ENCODE assay signal across 8 cellular contexts in the genomic region with DNA sequence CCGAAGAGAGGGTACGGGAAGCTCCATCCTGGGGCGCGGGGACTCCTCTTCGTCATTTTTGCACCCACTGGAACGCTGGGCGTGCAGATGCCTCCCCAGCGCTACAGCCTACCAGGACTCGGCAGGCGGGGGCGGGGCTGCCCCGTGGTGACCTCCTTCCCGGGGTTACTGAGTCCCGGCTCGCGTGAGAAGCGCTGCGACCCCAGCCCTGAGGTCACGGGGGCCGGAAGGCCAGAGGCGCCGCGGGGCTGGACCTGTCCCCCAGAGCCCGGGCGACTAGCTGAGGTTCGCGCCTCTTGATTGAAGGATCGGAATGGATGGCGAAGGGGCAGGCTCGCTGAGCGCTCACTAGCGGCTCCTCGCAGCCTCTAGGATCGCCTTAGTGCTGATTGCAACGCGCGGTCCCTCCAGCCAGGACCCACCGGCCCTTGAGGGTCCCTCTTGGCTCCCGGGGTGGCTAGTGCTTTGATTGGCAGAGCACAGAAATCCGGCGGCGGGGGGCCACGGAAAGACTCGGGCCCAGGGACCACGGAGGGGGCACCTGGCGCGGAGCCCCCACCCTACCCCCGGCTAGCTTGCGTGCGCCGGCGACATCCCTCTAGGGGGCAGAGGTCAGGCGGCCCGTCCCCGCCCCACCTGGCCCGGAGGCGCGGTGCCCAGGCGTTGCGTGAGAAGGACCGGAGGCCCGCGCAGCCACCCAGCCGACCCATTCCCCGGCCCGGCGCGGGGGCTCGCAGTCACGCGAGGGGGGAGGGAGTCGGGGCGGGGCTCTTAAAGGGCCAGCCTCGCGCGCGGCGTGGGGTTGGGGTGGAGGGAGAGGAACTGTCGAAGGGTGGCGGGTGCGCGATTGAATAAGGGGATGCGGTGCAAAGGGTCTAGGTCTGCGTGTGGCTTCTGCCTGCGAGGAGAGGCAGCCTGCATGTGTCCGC. TPM values are rescaled to one million over a fixed set of nuclear protein-coding genes. Genes with fewer than 3 reads are reported as not detected.
DNase-seq lines count a peak whose midpoint lies in the region; ATAC-seq, FAIRE-seq and TF ChIP-seq lines count a peak whose summit lies in the region.

No MANE protein-coding gene starts in this region.

- peaks cover 54% of the 10 kb centered on the region for H3K27me3 Mint-ChIP-seq in activated B cell treated with CpG ODN at 0.5 μM for 24 hours
- peaks cover 30% of the 10 kb centered on the region for H3K27me3 Mint-ChIP-seq in central memory CD8-positive, alpha-beta T cell

- peak overlapping the region; percentile 75 for H3K4me3 ChIP-seq in lower lobe of right lung

- intact Hi-C loops in activated B cell treated with CpG ODN at 0.5 μM for 24 hours (cut with micrococcal nuclease), result loop anchor here (2.0 kb wide), 1 partner anchor 29 kb away; the partner anchor contains the start of gene EDC3
- intact Hi-C loops in lower lobe of right lung (cut with DNase I), result no loop called here

- CTCF ChIA-PET in activated B cell treated with CpG ODN at 0.5 μM for 24 hours (lab: Charles Lee), result interaction anchor here (1.8 kb wide), 1 partner anchor 43 kb away, joined by 4 read pairs; no protein-coding TSS in a partner anchor

- peaks cover 17% of the 10 kb centered on the region for H3K4me1 ChIP-seq in lower lobe of right lung

- H3K4me3 Mint-ChIP-seq in activated B cell treated with CpG ODN at 0.5 μM for 24 hours, result peak overlapping the region; percentile 73
- peak overlapping the region; percentile 79 for H3K4me3 Mint-ChIP-seq in central memory CD8-positive, alpha-beta T cell

- TF ChIP-seq CTCF in activated B cell treated with CpG ODN at 0.5 μM for 24 hours (IDR thresholded peaks at IDR 0.05) (no peak), lower lobe of right lung (IDR thresholded peaks at IDR 0.05) (no peak)

- ATAC-seq in activated B cell treated with CpG ODN at 0.5 μM for 24 hours (ENCODE audit: low read depth), result peak; percentile 66
- ATAC-seq in central memory CD8-positive, alpha-beta T cell (replicated peaks; ENCODE audit: extremely low read depth, poor library complexity, severe bottlenecking), result peak; percentile 73
- peak; percentile 75 to 79 for ATAC-seq in lower lobe of right lung
- no peak for ATAC-seq in HG02840 (IDR thresholded peaks at IDR 0.05; ENCODE audit: low FRiP score, unreplicated experiment)
- ATAC-seq in GM18520 (IDR thresholded peaks at IDR 0.05; ENCODE audit: unreplicated experiment), result no peak

- H3K27ac Mint-ChIP-seq in activated B cell treated with CpG ODN at 0.5 μM for 24 hours, result no peak overlapping the region
- no peak overlapping the region for H3K27ac Mint-ChIP-seq in central memory CD8-positive, alpha-beta T cell (ENCODE audit: low read depth)

- no peak for FAIRE-seq in HTR-8/SVneo (lab: Jason Lieb, UNC)

- H3K36me3 Mint-ChIP-seq in activated B cell treated with CpG ODN at 0.5 μM for 24 hours (ENCODE audit: low read depth), result no peaks in the 10 kb centered on the region
- H3K36me3 Mint-ChIP-seq in central memory CD8-positive, alpha-beta T cell (ENCODE audit: insufficient read depth), result peaks cover 5% of the 10 kb centered on the region

- POLR2A ChIA-PET in activated B cell treated with CpG ODN at 0.5 μM for 24 hours (lab: Charles Lee), result interaction anchor here (0.6 to 1.5 kb wide), 4 partner anchors 51 to 725 kb away, joined by 3 to 6 read pairs (median 4); no protein-coding TSS in a partner anchor

- peak; percentile 23 for DNase-seq in DMS53 treated with DMSO at 0.1 percent for 48 hours (lab: John Stamatoyannopoulos, UW; ENCODE audit: unreplicated experiment)
- DNase-seq in HTR-8/SVneo (ENCODE audit: insufficient read length, low spot score), result peak; percentile 39
- peak; percentile 50 for DNase-seq in activated B cell treated with CpG ODN at 0.5 μM for 24 hours
- peak in 1 of 2 donors; percentile 23 for DNase-seq in central memory CD8-positive, alpha-beta T cell (ENCODE audit: low spot score in 2 of 2)
- DNase-seq in lower lobe of right lung, result peak; percentile 74
- DNase-seq in stimulated activated CD8-positive, alpha-beta memory T cell treated with anti-CD3 and anti-CD28 coated beads, Interleukin-15, amount 100 ng/mL, for 24 hours (ENCODE audit: low read depth), result peak; percentile 23

- H3K9me3 ChIP-seq in lower lobe of right lung, result no peaks in the 10 kb centered on the region

- peaks cover 10% of the 10 kb centered on the region for H3K27me3 ChIP-seq in lower lobe of right lung (ENCODE audit: low read depth)

- peaks cover 11% of the 10 kb centered on the region for H3K4me1 Mint-ChIP-seq in activated B cell treated with CpG ODN at 0.5 μM for 24 hours
- H3K4me1 Mint-ChIP-seq in central memory CD8-positive, alpha-beta T cell, result peaks cover 11% of the 10 kb centered on the region

- no peaks in the 10 kb centered on the region for H3K36me3 ChIP-seq in lower lobe of right lung

- H3K27ac ChIP-seq in lower lobe of right lung, result peak overlapping the region; percentile 75

- H3K9me3 Mint-ChIP-seq in activated B cell treated with CpG ODN at 0.5 μM for 24 hours, result no peaks in the 10 kb centered on the region
- H3K9me3 Mint-ChIP-seq in central memory CD8-positive, alpha-beta T cell, result no peaks in the 10 kb centered on the region

RNA-seq across cellular contexts. Expression of gene CYP1A1, which starts 0.8 kb away (rescaled TPM):
- total RNA-seq in activated B cell treated with CpG ODN at 0.5 μM for 24 hours (0.49 and 1.3 TPM in 2 replicates), lower lobe of right lung (0.38 TPM)

RNA-seq across cellular contexts. Expression of gene CYP1A2, which starts 22.5 kb away (rescaled TPM):
- total RNA-seq in activated B cell treated with CpG ODN at 0.5 μM for 24 hours (0.16 TPM in 1 of 2 replicates, not detected in the other), lower lobe of right lung (not detected)

RNA-seq across cellular contexts. Expression of gene EDC3, which starts 30.3 kb away (rescaled TPM):
- 44.8 and 49.5 TPM in 2 replicates for total RNA-seq in activated B cell treated with CpG ODN at 0.5 μM for 24 hours
- 30.5 TPM for total RNA-seq in lower lobe of right lung

RNA-seq across cellular contexts. Expression of gene CSK, which starts 55.8 kb away (rescaled TPM):
- total RNA-seq in activated B cell treated with CpG ODN at 0.5 μM for 24 hours (540 and 557 TPM in 2 replicates), lower lobe of right lung (83.8 TPM)

Comparison
In these comparisons a context has a peak if more than half of its experiments do, and no peak if none do; other contexts are left out.
1. ATAC-seq: peak in activated B cell treated with CpG ODN at 0.5 μM for 24 hours (single experiment), central memory CD8-positive, alpha-beta T cell (single experiment) and lower lobe of right lung (2 of 2); none in HG02840 (single experiment) and GM18520 (single experiment).